Comparison of ENCODE assay signal across 8 cellular contexts in the genomic region with DNA sequence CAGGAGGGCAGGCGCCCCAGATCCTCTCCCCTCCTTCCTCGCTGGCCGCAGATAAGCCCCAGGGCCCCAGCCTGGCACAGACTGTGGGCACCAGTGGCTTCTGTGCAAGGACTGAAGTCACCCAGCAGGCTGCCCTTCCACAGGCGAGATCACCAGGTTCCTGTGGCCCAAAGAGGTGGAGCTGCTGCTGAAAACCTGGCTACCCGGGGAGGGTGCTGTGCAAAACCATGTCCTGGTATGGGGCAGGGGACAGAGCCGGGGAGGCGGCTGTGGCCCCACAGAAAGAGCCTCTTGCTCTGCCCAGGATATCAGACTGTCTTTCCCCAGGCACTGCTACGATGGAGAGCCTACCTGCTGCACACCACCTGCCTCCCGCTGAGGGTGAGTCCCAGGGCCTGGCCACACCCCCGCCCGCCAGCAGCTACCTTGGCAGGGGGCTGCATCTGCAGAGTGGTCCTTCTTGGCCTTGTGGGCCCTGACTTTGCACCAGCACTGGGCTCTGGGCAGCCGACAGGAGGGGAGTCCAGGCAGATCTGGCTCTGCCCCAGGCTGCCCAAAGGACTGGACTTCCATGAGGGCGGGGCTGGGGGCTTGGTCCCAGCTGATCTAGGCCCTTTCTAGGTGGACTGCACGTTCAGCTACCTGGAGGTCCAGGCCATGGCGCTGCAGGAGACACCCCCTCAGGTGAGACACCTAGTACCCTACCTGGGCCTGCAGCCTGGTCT. TPM values are rescaled to one million over a fixed set of nuclear protein-coding genes. Genes with fewer than 3 reads are reported as not detected.
DNase-seq lines count a peak whose midpoint lies in the region; ATAC-seq and TF ChIP-seq lines count a peak whose summit lies in the region.
"Had no signal": no experiment of that assay in that cellular context is flagged by ENCODE, and none has a peak within 500 bp of the region (broad histone marks: within the 10 kb centered on the region; RNA-seq: fewer than 3 reads in every experiment).

No MANE protein-coding gene starts in this region.

- no peaks in the 10 kb centered on the region for H3K79me2 ChIP-seq in neural progenitor cell (ENCODE audit: low read depth)

- H3K9me3 Mint-ChIP-seq in activated T-helper 1 cell treated with anti-CD3 and anti-CD28 coated beads, Interleukin-12 subunit alpha, Interleukin-12 subunit beta, Interleukin-2, Interleukin-4 antibody, amounts not matched to agents 30 ng/mL and 10 ng/mL and 1 ng/mL, durations not matched to agents 14 hours and 24 hours and 36 hours, result no peaks in the 10 kb centered on the region
- no peaks in the 10 kb centered on the region for H3K9me3 Mint-ChIP-seq in neural progenitor cell

- peaks cover 9% of the 10 kb centered on the region for H3F3A ChIP-seq in neural progenitor cell (ENCODE audit: low read depth)

- no peaks in the 10 kb centered on the region for H3K27me3 Mint-ChIP-seq in activated T-helper 1 cell treated with anti-CD3 and anti-CD28 coated beads, Interleukin-12 subunit alpha, Interleukin-12 subunit beta, Interleukin-2, Interleukin-4 antibody, amounts not matched to agents 30 ng/mL and 10 ng/mL and 1 ng/mL, durations not matched to agents 14 hours and 24 hours and 36 hours (ENCODE audit: insufficient read depth)
- H3K27me3 Mint-ChIP-seq in neural progenitor cell (ENCODE audit: insufficient read depth, low read depth), result peaks cover 9% of the 10 kb centered on the region

- H3K4me3 ChIP-seq in GM08714 (ENCODE audit: low read length) (peak overlapping the region; percentile 59; the same call in 1 of the 2 replicates), neural progenitor cell (peak overlapping the region; percentile 57)

- peak overlapping the region; percentile 81 for H3K4me2 ChIP-seq in neural progenitor cell

- TF ChIP-seq CTCF in neural progenitor cell (IDR thresholded peaks at IDR 0.05), result no peak

- peaks cover 12% of the 10 kb centered on the region for H3K36me3 Mint-ChIP-seq in activated T-helper 1 cell treated with anti-CD3 and anti-CD28 coated beads, Interleukin-12 subunit alpha, Interleukin-12 subunit beta, Interleukin-2, Interleukin-4 antibody, amounts not matched to agents 30 ng/mL and 10 ng/mL and 1 ng/mL, durations not matched to agents 14 hours and 24 hours and 36 hours (ENCODE audit: low read depth)
- no peaks in the 10 kb centered on the region for H3K36me3 Mint-ChIP-seq in neural progenitor cell

- H2AFZ ChIP-seq in neural progenitor cell (replicated peaks), result peak overlapping the region; percentile 91

- peak overlapping the region; percentile 94 for H3K27ac Mint-ChIP-seq in activated T-helper 1 cell treated with anti-CD3 and anti-CD28 coated beads, Interleukin-12 subunit alpha, Interleukin-12 subunit beta, Interleukin-2, Interleukin-4 antibody, amounts not matched to agents 30 ng/mL and 10 ng/mL and 1 ng/mL, durations not matched to agents 14 hours and 24 hours and 36 hours
- no peak overlapping the region for H3K27ac Mint-ChIP-seq in neural progenitor cell

- no peak overlapping the region for H3K9ac ChIP-seq in neural progenitor cell

- H3K9me3 ChIP-seq in neural progenitor cell (ENCODE audit: low read depth), result no peaks in the 10 kb centered on the region

- no peaks in the 10 kb centered on the region for H3K4me1 ChIP-seq in neural progenitor cell

- H3K36me3 ChIP-seq in neural progenitor cell, result no peaks in the 10 kb centered on the region

- peak overlapping the region; percentile 89 for H3K4me3 Mint-ChIP-seq in activated T-helper 1 cell treated with anti-CD3 and anti-CD28 coated beads, Interleukin-12 subunit alpha, Interleukin-12 subunit beta, Interleukin-2, Interleukin-4 antibody, amounts not matched to agents 30 ng/mL and 10 ng/mL and 1 ng/mL, durations not matched to agents 14 hours and 24 hours and 36 hours
- peak overlapping the region; percentile 70 for H3K4me3 Mint-ChIP-seq in neural progenitor cell

- H3K27ac ChIP-seq in neural progenitor cell, result no peak overlapping the region
- H3K27ac ChIP-seq: epithelial cell of prostate had no signal

- no peaks in the 10 kb centered on the region for H3K4me1 Mint-ChIP-seq in activated T-helper 1 cell treated with anti-CD3 and anti-CD28 coated beads, Interleukin-12 subunit alpha, Interleukin-12 subunit beta, Interleukin-2, Interleukin-4 antibody, amounts not matched to agents 30 ng/mL and 10 ng/mL and 1 ng/mL, durations not matched to agents 14 hours and 24 hours and 36 hours (ENCODE audit: low read depth)
- H3K4me1 Mint-ChIP-seq in neural progenitor cell, result no peaks in the 10 kb centered on the region

- ATAC-seq in HG02571 (IDR thresholded peaks at IDR 0.05; ENCODE audit: unreplicated experiment), result peak; percentile 4

- DNase-seq in activated T-helper 1 cell treated with anti-CD3 and anti-CD28 coated beads, Interleukin-12 subunit alpha, Interleukin-12 subunit beta, Interleukin-2, Interleukin-4 antibody, amounts not matched to agents 30 ng/mL and 10 ng/mL and 1 ng/mL, durations not matched to agents 14 hours and 24 hours and 36 hours (ENCODE audit: low spot score), result no peak
- no peak for DNase-seq in neural progenitor cell (ENCODE audit: low spot score)
- DNase-seq in SHP77 (lab: John Stamatoyannopoulos, UW), result no peak
- no peak for DNase-seq in middle frontal gyrus (ENCODE audit: extremely low spot score, low spot score)
- DNase-seq in C1 segment of cervical spinal cord (lab: John Stamatoyannopoulos, UW), result no peak

- H4K20me1 ChIP-seq in neural progenitor cell (ENCODE audit: low read depth), result peaks cover 10% of the 10 kb centered on the region

- intact Hi-C loops in activated T-helper 1 cell treated with anti-CD3 and anti-CD28 coated beads, Interleukin-12 subunit alpha, Interleukin-12 subunit beta, Interleukin-2, Interleukin-4 antibody, amounts not matched to agents 30 ng/mL and 10 ng/mL and 1 ng/mL, durations not matched to agents 14 hours and 24 hours and 36 hours (cut with micrococcal nuclease), result loop anchor here (1.0 kb wide), 3 partner anchors 15 to 164 kb away; a partner anchor contains a TSS

- H3K27me3 ChIP-seq in neural progenitor cell, result peaks cover 42% of the 10 kb centered on the region

RNA-seq across cellular contexts. Expression of a gene that starts 0.6 kb away (rescaled TPM):
- total RNA-seq in activated T-helper 1 cell treated with anti-CD3 and anti-CD28 coated beads, Interleukin-12 subunit alpha, Interleukin-12 subunit beta, Interleukin-2, Interleukin-4 antibody, amounts not matched to agents 30 ng/mL and 10 ng/mL and 1 ng/mL, durations not matched to agents 14 hours and 24 hours and 36 hours, result 228 and 238 TPM in 2 replicates
- total RNA-seq in neural progenitor cell (ENCODE audit: low replicate concordance), result 14.5 and 18.2 TPM in 2 replicates

RNA-seq across cellular contexts. Expression of a gene that starts 14.5 kb away (rescaled TPM):
- 56.7 and 59.1 TPM in 2 replicates for total RNA-seq in activated T-helper 1 cell treated with anti-CD3 and anti-CD28 coated beads, Interleukin-12 subunit alpha, Interleukin-12 subunit beta, Interleukin-2, Interleukin-4 antibody, amounts not matched to agents 30 ng/mL and 10 ng/mL and 1 ng/mL, durations not matched to agents 14 hours and 24 hours and 36 hours
- 11.5 and 31.7 TPM in 2 replicates for total RNA-seq in neural progenitor cell (ENCODE audit: low replicate concordance)

RNA-seq across cellular contexts. Expression of a gene that starts 15.2 kb away (rescaled TPM):
- 13.4 and 16.1 TPM in 2 replicates for total RNA-seq in activated T-helper 1 cell treated with anti-CD3 and anti-CD28 coated beads, Interleukin-12 subunit alpha, Interleukin-12 subunit beta, Interleukin-2, Interleukin-4 antibody, amounts not matched to agents 30 ng/mL and 10 ng/mL and 1 ng/mL, durations not matched to agents 14 hours and 24 hours and 36 hours
- 2.7 and 8.7 TPM in 2 replicates for total RNA-seq in neural progenitor cell (ENCODE audit: low replicate concordance)

RNA-seq across cellular contexts. Expression of a gene that starts 21.0 kb away (rescaled TPM):
- 11.0 and 11.8 TPM in 2 replicates for total RNA-seq in activated T-helper 1 cell treated with anti-CD3 and anti-CD28 coated beads, Interleukin-12 subunit alpha, Interleukin-12 subunit beta, Interleukin-2, Interleukin-4 antibody, amounts not matched to agents 30 ng/mL and 10 ng/mL and 1 ng/mL, durations not matched to agents 14 hours and 24 hours and 36 hours
- 6.9 and 18.7 TPM in 2 replicates for total RNA-seq in neural progenitor cell (ENCODE audit: low replicate concordance)

RNA-seq across cellular contexts. Expression of a gene that starts 21.1 kb away (rescaled TPM):
- 0.86 and 1.4 TPM in 2 replicates for total RNA-seq in activated T-helper 1 cell treated with anti-CD3 and anti-CD28 coated beads, Interleukin-12 subunit alpha, Interleukin-12 subunit beta, Interleukin-2, Interleukin-4 antibody, amounts not matched to agents 30 ng/mL and 10 ng/mL and 1 ng/mL, durations not matched to agents 14 hours and 24 hours and 36 hours
- 0.24 and 6.0 TPM in 2 replicates for total RNA-seq in neural progenitor cell (ENCODE audit: low replicate concordance)

Comparison
In these comparisons a context has a peak if more than half of its experiments do, and no peak if none do; other contexts are left out.
1. RNA of a gene that starts 0.6 kb away (total RNA-seq): 228 to 238 TPM in activated T-helper 1 cell treated with anti-CD3 and anti-CD28 coated beads, Interleukin-12 subunit alpha, Interleukin-12 subunit beta, Interleukin-2, Interleukin-4 antibody, amounts not matched to agents 30 ng/mL and 10 ng/mL and 1 ng/mL, durations not matched to agents 14 hours and 24 hours and 36 hours; 14.5 to 18.2 TPM in neural progenitor cell; every median in the first group is over 10 times any median in the second.